Comparison of ENCODE assay signal across 13 cellular contexts in genomic region chr1:238647877-238648276, GRCh38.
DNase-seq lines count a peak whose midpoint lies in the region; ATAC-seq and FAIRE-seq lines count a peak whose summit lies in the region.
"Had no signal": no experiment of that assay in that cellular context is flagged by ENCODE, and none has a peak within 500 bp of the region (broad histone marks: within the 10 kb centered on the region; RNA-seq: fewer than 3 reads in every experiment).

No MANE protein-coding gene starts in this region.

- H3K4me3 ChIP-seq in adipocyte (ENCODE audit: low read length): no peak overlapping the region
- H3K4me3 ChIP-seq: K562 had no signal

- H3K27me3 Mint-ChIP-seq in activated naive CD8-positive, alpha-beta T cell treated with anti-CD3 and anti-CD28 coated beads for 36 hours: no peaks in the 10 kb centered on the region

- no peak overlapping the region for H3K27ac Mint-ChIP-seq in activated naive CD8-positive, alpha-beta T cell treated with anti-CD3 and anti-CD28 coated beads for 36 hours

- no peaks in the 10 kb centered on the region for H3K27me3 ChIP-seq in adipocyte (replicated peaks; ENCODE audit: control insufficient read depth, insufficient read depth, low read length)

- ATAC-seq in GM19324 (IDR thresholded peaks at IDR 0.05; ENCODE audit: low FRiP score, unreplicated experiment): no peak
- ATAC-seq: esophagus mucosa, K562 had no signal

- H3K4me3 Mint-ChIP-seq in activated naive CD8-positive, alpha-beta T cell treated with anti-CD3 and anti-CD28 coated beads for 36 hours: no peak overlapping the region

- no peaks in the 10 kb centered on the region for H3K4me1 Mint-ChIP-seq in activated naive CD8-positive, alpha-beta T cell treated with anti-CD3 and anti-CD28 coated beads for 36 hours

- no peak overlapping the region for H3K9ac ChIP-seq in adipocyte (ENCODE audit: low read length)

- H3K36me3 ChIP-seq in adipocyte (ENCODE audit: control insufficient read depth, insufficient read depth, low read length, severe bottlenecking): no peaks in the 10 kb centered on the region

- H3K9me3 Mint-ChIP-seq in activated naive CD8-positive, alpha-beta T cell treated with anti-CD3 and anti-CD28 coated beads for 36 hours: no peaks in the 10 kb centered on the region

- DNase-seq in AG08395 (ENCODE audit: low spot score) (peak; percentile 35), HTR-8/SVneo (ENCODE audit: insufficient read length, low spot score) (peak; percentile 75), adipocyte (ENCODE audit: low read depth) (peak; percentile 95), iPS-NIHi7 (ENCODE audit: extremely low spot score) (peak; percentile 72), SKM-1 treated with dmso at 0.1 percent for 144 hours (lab: John Stamatoyannopoulos, UW; ENCODE audit: unreplicated experiment) (no peak)
- DNase-seq in activated CD4-positive, alpha-beta T cell treated with anti-CD3 and anti-CD28 coated beads for 4 hours: no peak
- DNase-seq in activated naive CD8-positive, alpha-beta T cell treated with anti-CD3 and anti-CD28 coated beads for 36 hours: no peak
- DNase-seq: activated effector memory CD4-positive, alpha-beta T cell treated with anti-CD3 and anti-CD28 coated beads, Interleukin-2, amount 50 U/mL, for 16 hours; DMS53; occipital lobe had no signal

- H3K9me3 ChIP-seq in adipocyte (ENCODE audit: control insufficient read depth, low read length): no peaks in the 10 kb centered on the region

- H3K4me1 ChIP-seq in adipocyte (ENCODE audit: control insufficient read depth, insufficient read depth, low read length): peaks cover under 1% of the 10 kb centered on the region

- no peaks in the 10 kb centered on the region for H3K36me3 Mint-ChIP-seq in activated naive CD8-positive, alpha-beta T cell treated with anti-CD3 and anti-CD28 coated beads for 36 hours

- FAIRE-seq in HTR-8/SVneo (lab: Jason Lieb, UNC): peak; percentile 74
- FAIRE-seq: K562 had no signal

Comparison
In these comparisons a context has a peak if more than half of its experiments do, and no peak if none do; other contexts are left out.
1. DNase-seq: peak in AG08395 (single experiment), HTR-8/SVneo (single experiment), adipocyte (single experiment) and iPS-NIHi7 (single experiment); none in SKM-1 treated with dmso at 0.1 percent for 144 hours (single experiment), activated CD4-positive, alpha-beta T cell treated with anti-CD3 and anti-CD28 coated beads for 4 hours (0 of 2) and activated naive CD8-positive, alpha-beta T cell treated with anti-CD3 and anti-CD28 coated beads for 36 hours (single experiment).